9 cellular contexts compared by ENCODE assay signal in the genomic region with DNA sequence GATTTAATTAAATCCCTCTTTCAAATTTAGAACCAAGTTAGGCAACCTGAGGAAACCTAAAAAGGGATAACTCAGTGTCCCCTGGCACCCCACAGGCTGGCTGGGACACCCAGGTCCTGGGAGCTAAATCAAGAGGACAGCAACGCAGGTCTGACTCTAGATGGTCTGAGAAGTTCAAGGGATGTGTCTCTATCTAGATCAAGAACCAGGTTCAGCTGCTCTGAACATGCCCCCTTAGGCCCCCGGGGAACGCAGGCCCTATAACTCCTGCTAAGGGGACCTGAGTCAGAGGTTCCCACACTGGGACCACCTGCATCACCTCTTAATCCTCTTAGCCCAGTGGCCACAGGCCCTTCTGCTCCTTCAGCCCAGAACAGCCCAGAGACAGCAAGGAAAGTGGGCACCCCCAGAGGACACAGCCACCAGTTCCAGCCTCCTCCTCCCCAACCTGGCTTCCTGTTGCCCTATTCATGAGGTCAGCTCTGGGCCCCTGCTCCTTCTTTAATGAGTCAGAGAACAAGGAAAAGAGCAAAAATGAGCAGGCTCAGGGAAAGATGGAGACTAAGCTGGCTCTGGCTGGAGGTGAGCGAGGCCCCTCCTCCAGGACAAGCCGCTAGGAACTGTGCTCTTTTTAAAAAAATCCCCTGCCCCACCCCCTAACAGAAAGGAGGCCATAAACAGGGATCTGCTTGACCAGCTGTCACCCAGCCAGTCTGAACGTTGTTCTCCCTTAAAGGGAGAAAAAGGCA. TPM values are rescaled to one million over a fixed set of nuclear protein-coding genes. Genes with fewer than 3 reads are reported as not detected.
DNase-seq lines count a peak whose midpoint lies in the region; ATAC-seq, FAIRE-seq and TF ChIP-seq lines count a peak whose summit lies in the region.
"Had no signal": no experiment of that assay in that cellular context is flagged by ENCODE, and none has a peak within 500 bp of the region (broad histone marks: within the 10 kb centered on the region; RNA-seq: fewer than 3 reads in every experiment).

No MANE protein-coding gene starts in this region.

- peaks cover 5 to 10% of the 10 kb centered on the region in 2 donors for H3K4me1 Mint-ChIP-seq in natural killer cell treated with Interleukin-12 subunit alpha and Interleukin-12 subunit beta and Interleukin-15 and Interleukin-18, amount 100 ng/mL, for 72 hours (ENCODE audit: low read depth in 2 of 2)
- peaks cover 6 to 16% of the 10 kb centered on the region in 2 donors for H3K4me1 Mint-ChIP-seq in natural killer cell

- H3K4me3 Mint-ChIP-seq in natural killer cell treated with Interleukin-12 subunit alpha and Interleukin-12 subunit beta and Interleukin-15 and Interleukin-18, amount 100 ng/mL, for 72 hours: no peak overlapping the region
- no peak overlapping the region for H3K4me3 Mint-ChIP-seq in natural killer cell

- peaks cover 0 to 6% (median 0%) of the 10 kb centered on the region in 9 donors for H3K36me3 ChIP-seq in heart right ventricle
- H3K36me3 ChIP-seq in small intestine (ENCODE audit: control insufficient read depth in 2 of 2, insufficient read depth in 2 of 2, low read length in 2 of 2): no peaks in the 10 kb centered on the region
- H3K36me3 ChIP-seq: neutrophil had no signal

- ATAC-seq in heart right ventricle (peak in 4 of 8 donors; percentile 17 to 55 (median 28)), HG03460 (IDR thresholded peaks at IDR 0.05; ENCODE audit: unreplicated experiment) (no peak), natural killer cell (no peak)
- ATAC-seq in natural killer cell treated with Interleukin-12 subunit alpha and Interleukin-12 subunit beta and Interleukin-15 and Interleukin-18, amount 100 ng/mL, for 72 hours: no peak

- H3K4me1 ChIP-seq in heart right ventricle (peaks cover 25 to 54% (median 46%) of the 10 kb centered on the region in 9 donors), small intestine (ENCODE audit: control insufficient read depth in 2 of 2, insufficient read depth in 1 of 2, low read depth in 1 of 2, low read length in 1 of 2) (peaks cover 15 to 26% of the 10 kb centered on the region in 2 donors)

- no peak for TF ChIP-seq CTCF in heart right ventricle (IDR thresholded peaks at IDR 0.05)
- TF ChIP-seq CTCF in natural killer cell (IDR thresholded peaks at IDR 0.05): no peak

- intact Hi-C loops in heart right ventricle (cut with DNase I): loop anchor here in 7 of 10 donors (5.0 to 10.0 kb wide), 5 partner anchors 33 to 155 kb away; partner anchors contain the start of gene ARL6IP4 (in 1 of the 7)
- intact Hi-C loops in natural killer cell (cut with micrococcal nuclease): no loop called here

- DNase-seq in H4 (ENCODE audit: low spot score): peak; percentile 53
- DNase-seq in SHP77 treated with DMSO at 0.1 percent for 48 hours (lab: John Stamatoyannopoulos, UW): peak; percentile 81
- DNase-seq in heart right ventricle: no peak
- no peak for DNase-seq in small intestine
- no peak for DNase-seq in natural killer cell treated with Interleukin-12 subunit alpha and Interleukin-12 subunit beta and Interleukin-15 and Interleukin-18, amount 100 ng/mL, for 72 hours (ENCODE audit: low spot score)
- no peak for DNase-seq in natural killer cell
- DNase-seq in effector CD8-positive, alpha-beta T cell (lab: John Stamatoyannopoulos, UW): no peak

- no peaks in the 10 kb centered on the region for H3K27me3 Mint-ChIP-seq in natural killer cell treated with Interleukin-12 subunit alpha and Interleukin-12 subunit beta and Interleukin-15 and Interleukin-18, amount 100 ng/mL, for 72 hours
- no peaks in the 10 kb centered on the region for H3K27me3 Mint-ChIP-seq in natural killer cell (ENCODE audit: low read depth in 2 of 2)

- H3K9me3 Mint-ChIP-seq in natural killer cell treated with Interleukin-12 subunit alpha and Interleukin-12 subunit beta and Interleukin-15 and Interleukin-18, amount 100 ng/mL, for 72 hours: no peaks in the 10 kb centered on the region
- H3K9me3 Mint-ChIP-seq in natural killer cell: no peaks in the 10 kb centered on the region

- no peaks in the 10 kb centered on the region for H3K36me3 Mint-ChIP-seq in natural killer cell treated with Interleukin-12 subunit alpha and Interleukin-12 subunit beta and Interleukin-15 and Interleukin-18, amount 100 ng/mL, for 72 hours
- no peaks in the 10 kb centered on the region for H3K36me3 Mint-ChIP-seq in natural killer cell

- no peaks in the 10 kb centered on the region for H3K9me3 ChIP-seq in heart right ventricle
- no peaks in the 10 kb centered on the region for H3K9me3 ChIP-seq in small intestine (ENCODE audit: control insufficient read depth, low read depth)
- H3K9me3 ChIP-seq: neutrophil had no signal

- peak overlapping the region in 1 of 2 donors; percentile 37 for H3K27ac Mint-ChIP-seq in natural killer cell treated with Interleukin-12 subunit alpha and Interleukin-12 subunit beta and Interleukin-15 and Interleukin-18, amount 100 ng/mL, for 72 hours
- no peak overlapping the region for H3K27ac Mint-ChIP-seq in natural killer cell

- 56 to 64% methylated on average over 6 of the region's 6 CpGs for WGBS in heart right ventricle, 2 donors
- WGBS in small intestine, 3 donors: 42 to 56% (median 51%) methylated on average over 6 of the region's 6 CpGs

- H3K27ac ChIP-seq in heart right ventricle (peak overlapping the region in 9 of 10 donors; percentile 27 to 89 (median 81)), small intestine (ENCODE audit: low read depth in 1 of 2, low read length in 1 of 2) (peak overlapping the region; percentile 93 to 96)
- H3K27ac ChIP-seq: neutrophil had no signal

- no peaks in the 10 kb centered on the region for H3K27me3 ChIP-seq in heart right ventricle
- H3K27me3 ChIP-seq in small intestine (ENCODE audit: control insufficient read depth in 2 of 2, insufficient read depth in 2 of 2, low read length in 2 of 2): no peaks in the 10 kb centered on the region
- H3K27me3 ChIP-seq: neutrophil had no signal

- H3K4me3 ChIP-seq in heart right ventricle (no peak overlapping the region), small intestine (ENCODE audit: low read depth in 1 of 2, low read length in 2 of 2) (no peak overlapping the region)

- no peak for FAIRE-seq in small intestine (lab: Jason Lieb, UNC)

RNA-seq across cellular contexts. Expression of gene PITPNM2, which starts 10.8 kb away (rescaled TPM):
- 2.0 and 3.3 TPM in 2 replicates for total RNA-seq in H4 (2014; rRNA removed; shearing (Covaris generic))
- total RNA-seq in heart right ventricle: 10 to 100 TPM; 13.3 to 32.7 (median 18.7) TPM
- 10 to 100 TPM in 1 of 2 donors, 1 to 10 TPM in 1; 5.6 to 16.5 TPM for polyA plus RNA-seq in heart right ventricle
- polyA plus RNA-seq in small intestine: 1 to 10 TPM; 2.2 to 8.0 (median 2.9) TPM
- total RNA-seq in natural killer cell treated with Interleukin-12 subunit alpha and Interleukin-12 subunit beta and Interleukin-15 and Interleukin-18, amount 100 ng/mL, for 72 hours: 1 to 10 TPM; 2.0 to 3.1 TPM
- total RNA-seq in natural killer cell: 10 to 100 TPM; 38.9 to 94.6 (median 42.5) TPM

Comparison
In these comparisons a context has a peak if more than half of its experiments do, and no peak if none do; other contexts are left out.
1. DNase-seq: peak in H4 (single experiment) and SHP77 treated with DMSO at 0.1 percent for 48 hours (single experiment); none in heart right ventricle (0 of 2), small intestine (single experiment), natural killer cell treated with Interleukin-12 subunit alpha and Interleukin-12 subunit beta and Interleukin-15 and Interleukin-18, amount 100 ng/mL, for 72 hours (single experiment), natural killer cell (single experiment) and effector CD8-positive, alpha-beta T cell (single experiment).